15 cellular contexts compared by ENCODE assay signal in genomic region chr15:59632714-59633113, GRCh38. TPM values are rescaled to one million over a fixed set of nuclear protein-coding genes. Genes with fewer than 3 reads are reported as not detected.
A peak's percentile ranks its signal among the peaks of the same experiment; 100 is the strongest.
DNase-seq lines count a peak whose midpoint lies in the region; ATAC-seq and TF ChIP-seq lines count a peak whose summit lies in the region.
"Had no signal": no experiment of that assay in that cellular context is flagged by ENCODE, and none has a peak within 500 bp of the region (broad histone marks: within the 10 kb centered on the region; RNA-seq: fewer than 3 reads in every experiment).

No MANE protein-coding gene starts in this region.

- no peak overlapping the region; the same call in 1 of the 2 replicates for H3K23ac ChIP-seq in IMR-90 (ENCODE audit: low read depth, low read length)

- no peak for TF ChIP-seq EP300 in sigmoid colon (IDR thresholded peaks at IDR 0.05)

- H4K20me1 ChIP-seq in IMR-90 (ENCODE audit: insufficient read depth, low read length): no peaks in the 10 kb centered on the region

- H3K56ac ChIP-seq in IMR-90 (ENCODE audit: extremely low read depth, insufficient read depth, low read length): no peak overlapping the region

- no peaks in the 10 kb centered on the region for H3K4me1 Mint-ChIP-seq in Calu3 (ENCODE audit: low read depth, unreplicated experiment)

- H3K27ac Mint-ChIP-seq in Calu3 (ENCODE audit: unreplicated experiment): no peak overlapping the region
- H3K27ac Mint-ChIP-seq: naive B cell had no signal

- H3K36me3 ChIP-seq in IMR-90 (ENCODE audit: control insufficient read depth, insufficient read depth, low read length) (peaks cover 4% of the 10 kb centered on the region; the same call in 1 of the 2 replicates), adrenal gland (replicated peaks in 1 of 2) (no peaks in the 10 kb centered on the region), psoas muscle (ENCODE audit: insufficient read depth in 1 of 2, low read depth in 1 of 2) (peaks cover 0 to 5% of the 10 kb centered on the region in 2 donors), sigmoid colon (peaks cover 0 to 3% (median under 1%) of the 10 kb centered on the region in 4 donors)

- no peaks in the 10 kb centered on the region for H3K9me1 ChIP-seq in IMR-90 (ENCODE audit: insufficient read depth, low read length)

- no TSS peak for BruUV-seq in Calu3 (replicated peaks; lab: Mats Ljungman, UMichigan)
- BruUV-seq in IMR-90 (replicated peaks; lab: Mats Ljungman, UMichigan): no TSS peak

- H3K79me1 ChIP-seq in IMR-90 (ENCODE audit: low read depth in 1 of 2, low read length in 2 of 2): no peaks in the 10 kb centered on the region

- POLR2A ChIA-PET in IMR-90 (lab: Charles Lee; ENCODE audit: unreplicated experiment): no interaction called here

- peaks cover 4% of the 10 kb centered on the region for H3K36me3 Mint-ChIP-seq in Calu3 (ENCODE audit: insufficient read depth, unreplicated experiment)
- H3K36me3 Mint-ChIP-seq: naive B cell had no signal

- no peak overlapping the region for H3K27ac ChIP-seq in IMR-90 (ENCODE audit: insufficient read depth, low read length)
- H3K27ac ChIP-seq in adrenal gland: no peak overlapping the region
- no peak overlapping the region for H3K27ac ChIP-seq in psoas muscle
- no peak overlapping the region for H3K27ac ChIP-seq in sigmoid colon
- H3K27ac ChIP-seq: epithelial cell of prostate had no signal

- H3K27me3 Mint-ChIP-seq in Calu3 (ENCODE audit: unreplicated experiment): no peaks in the 10 kb centered on the region
- H3K27me3 Mint-ChIP-seq: naive B cell had no signal

- H2AK9ac ChIP-seq in IMR-90 (replicated peaks; ENCODE audit: low read depth, low read length, poor library complexity): no peak overlapping the region

- ATAC-seq in IMR-90 (ENCODE audit: low read depth): peak; percentile 71
- ATAC-seq in psoas muscle: no peak
- ATAC-seq in HG03159 (IDR thresholded peaks at IDR 0.05; ENCODE audit: unreplicated experiment): no peak
- ATAC-seq in HG03039 (IDR thresholded peaks at IDR 0.05; ENCODE audit: unreplicated experiment): no peak

- H3K4me3 Mint-ChIP-seq in Calu3 (ENCODE audit: low read depth, unreplicated experiment): no peak overlapping the region
- H3K4me3 Mint-ChIP-seq: naive B cell had no signal

- H2AK5ac ChIP-seq in IMR-90 (ENCODE audit: low read depth, low read length): no peak overlapping the region

- intact Hi-C loops in Calu3 (cut with micrococcal nuclease; ENCODE audit: unreplicated experiment): no loop called here
- intact Hi-C loops in IMR-90 (cut with micrococcal nuclease): no loop called here
- intact Hi-C loops in adrenal gland (cut with DNase I): no loop called here
- intact Hi-C loops in psoas muscle (cut with DNase I): no loop called here
- intact Hi-C loops in sigmoid colon (cut with DNase I): no loop called here

- TF ChIP-seq CTCF in Calu3 (IDR thresholded peaks at IDR 0.05; ENCODE audit: unreplicated experiment) (peak; percentile 33), IMR-90 (conservative IDR thresholded peaks at IDR 0.05; ENCODE audit: low read depth, low read length) (0 out of 2 replicates have a peak, but pooled peaks have one; percentile 27), adrenal gland (IDR thresholded peaks at IDR 0.05) (peak; percentile 14 to 47 (median 38)), psoas muscle (IDR thresholded peaks at IDR 0.05) (no peak), sigmoid colon (IDR thresholded peaks at IDR 0.05) (no peak)

- CTCF ChIA-PET in Calu3 (lab: Charles Lee) (interaction anchor here (1.5 to 2.3 kb wide), 3 partner anchors 9 to 104 kb away, joined by 3 to 12 read pairs (median 3); no protein-coding TSS in a partner anchor), IMR-90 (lab: Yijun Ruan, JAX) (interaction anchor here (0.8 to 1.3 kb wide), 4 partner anchors 9 to 100 kb away, joined by 3 to 4 read pairs (median 4); partner anchors contain the start of gene GCNT3)

- no peak overlapping the region for H3K14ac ChIP-seq in IMR-90 (replicated peaks; ENCODE audit: low read depth, low read length)

- no peak overlapping the region for H3K4me2 ChIP-seq in IMR-90 (ENCODE audit: low read depth, low read length)

- no peak overlapping the region for H2BK20ac ChIP-seq in IMR-90 (ENCODE audit: low read depth, low read length)

- H3K9me3 Mint-ChIP-seq in Calu3 (ENCODE audit: low read depth, unreplicated experiment): no peaks in the 10 kb centered on the region
- H3K9me3 Mint-ChIP-seq: naive B cell had no signal

- no peak overlapping the region for H2BK15ac ChIP-seq in IMR-90 (ENCODE audit: low read depth, low read length)

- no peak overlapping the region for H4K91ac ChIP-seq in IMR-90 (ENCODE audit: insufficient read depth, low read depth, low read length)

- in situ Hi-C loops in IMR-90 (cut with MboI; ENCODE audit: low sequenced_read_pairs): no loop called here

- no peak overlapping the region for H2BK5ac ChIP-seq in IMR-90 (ENCODE audit: low read depth, low read length, poor library complexity, severe bottlenecking)

- H3K4me1 ChIP-seq in IMR-90 (ENCODE audit: control insufficient read depth, insufficient read depth, low read length) (no peaks in the 10 kb centered on the region), adrenal gland (replicated peaks in 1 of 2) (no peaks in the 10 kb centered on the region), psoas muscle (no peaks in the 10 kb centered on the region), sigmoid colon (no peaks in the 10 kb centered on the region)

- no CpG with 5 or more reads among the region's 4 CpGs for WGBS in IMR-90 (ENCODE audit: extremely low coverage in 2 of 2, insufficient read length in 1 of 2), 2 experiments
- WGBS in adrenal gland, 4 donors: 34 to 57% (median 50%) methylated on average over 4 of the region's 4 CpGs
- WGBS in psoas muscle, 3 donors: 31 to 40% (median 39%) methylated on average over 4 of the region's 4 CpGs
- WGBS in sigmoid colon, 2 donors: 82% methylated on average over 4 of the region's 4 CpGs

- H2AFZ ChIP-seq in IMR-90 (replicated peaks; ENCODE audit: low read length, poor library complexity): no peak overlapping the region

- H3K9me3 ChIP-seq in IMR-90 (ENCODE audit: control insufficient read depth, insufficient read depth, low read length): no peaks in the 10 kb centered on the region
- no peaks in the 10 kb centered on the region for H3K9me3 ChIP-seq in adrenal gland (replicated peaks in 1 of 3)
- H3K9me3 ChIP-seq in psoas muscle: no peaks in the 10 kb centered on the region
- no peaks in the 10 kb centered on the region for H3K9me3 ChIP-seq in sigmoid colon

- H3K4ac ChIP-seq in IMR-90 (ENCODE audit: low read depth, low read length): no peak overlapping the region

- H3K9ac ChIP-seq in IMR-90 (ENCODE audit: low read depth, low read length): no peak overlapping the region

- peak; percentile 9; the same call in 1 of the 2 replicates for TF ChIP-seq RAD21 in IMR-90 (IDR thresholded peaks at IDR 0.05; ENCODE audit: low read length)

- H3K27me3 ChIP-seq in IMR-90 (ENCODE audit: control insufficient read depth, insufficient read depth, low read length) (no peaks in the 10 kb centered on the region), adrenal gland (no peaks in the 10 kb centered on the region), psoas muscle (ENCODE audit: insufficient read depth in 3 of 3, low read length in 2 of 3) (no peaks in the 10 kb centered on the region), sigmoid colon (no peaks in the 10 kb centered on the region)

- H3K18ac ChIP-seq in IMR-90 (ENCODE audit: low read depth, low read length): no peak overlapping the region

- H3K4me3 ChIP-seq in IMR-90 (ENCODE audit: insufficient read depth, low read depth, low read length) (no peak overlapping the region), adrenal gland (no peak overlapping the region), psoas muscle (no peak overlapping the region), sigmoid colon (no peak overlapping the region)

- dilution Hi-C loops in IMR-90 (cut with HindIII; ENCODE audit: low sequenced_read_pairs, unreplicated experiment): no loop called here

- no peak overlapping the region for H4K5ac ChIP-seq in IMR-90 (ENCODE audit: low read depth, low read length)

- H2BK120ac ChIP-seq in IMR-90 (ENCODE audit: low read depth, low read length): no peak overlapping the region

- DNase-seq in Calu3: peak; percentile 36
- no peak for DNase-seq in IMR-90
- DNase-seq in adrenal gland: peak in 3 of 7 donors; percentile 25 to 30 (median 29)
- peak; percentile 75 for DNase-seq in left kidney (ENCODE audit: low read depth, low spot score)
- DNase-seq in psoas muscle: no peak
- no peak for DNase-seq in sigmoid colon
- DNase-seq: activated gamma-delta T cell, GF-D8, naive B cell, NCI-H1694, T-helper 9 cell had no signal

- no peak for TF ChIP-seq POLR2A in IMR-90 (IDR thresholded peaks at IDR 0.05; ENCODE audit: low read depth, low read length)
- TF ChIP-seq POLR2A in adrenal gland (IDR thresholded peaks at IDR 0.05): no peak
- TF ChIP-seq POLR2A in sigmoid colon (IDR thresholded peaks at IDR 0.05): no peak

- H4K8ac ChIP-seq in IMR-90 (ENCODE audit: low read depth in 2 of 2, low read length in 2 of 2): no peak overlapping the region

RNA-seq across cellular contexts. Expression of gene GCNT3, which starts 21.1 kb away (rescaled TPM):
- total RNA-seq in Calu3 (2022): 11.6 and 15.4 TPM in 2 replicates
- not detected in 2 replicates for total RNA-seq in IMR-90 (2012; rRNA removed)
- not detected in 2 replicates for polyA plus RNA-seq in IMR-90 (2012; rRNA removed)
- polyA plus RNA-seq in IMR-90 (2012; cell fraction: cytosol; rRNA removed): not detected in 2 replicates
- polyA plus RNA-seq in IMR-90 (2012; cell fraction: nucleus; rRNA removed; ENCODE audit: low replicate concordance): not detected in 2 replicates
- 1 to 10 TPM in 2 of 8 donors, under 1 TPM in 5, not detected in 1; 0.09 to 3.2 (median 0.78) TPM for total RNA-seq in adrenal gland
- 1 to 10 TPM in 1 of 3 donors, under 1 TPM in 2; 0.03 to 5.4 (median 0.08) TPM for polyA plus RNA-seq in adrenal gland
- total RNA-seq in psoas muscle: under 1 TPM in 1 of 4 donors, not detected in 3; 0.53 TPM
- under 1 TPM in 2 of 3 donors, not detected in 1; 0.01 to 0.08 TPM for polyA plus RNA-seq in psoas muscle
- 1 to 10 TPM in 1 of 4 donors, under 1 TPM in 1, not detected in 2; 0.36 to 1.1 TPM for total RNA-seq in sigmoid colon
- 100 to 1,000 TPM in 2 of 3 donors, 10 to 100 TPM in 1; 73.3 to 129 (median 126) TPM for polyA plus RNA-seq in sigmoid colon
- total RNA-seq: urinary bladder had no signal

RNA-seq across cellular contexts. Expression of gene GTF2A2, which starts 24.6 kb away (rescaled TPM):
- total RNA-seq in Calu3 (2022) (72.8 and 93.7 TPM in 2 replicates), IMR-90 (2012; rRNA removed) (10.2 and 23.6 TPM in 2 replicates), adrenal gland (100 to 1,000 TPM in 6 of 8 donors, 10 to 100 TPM in 2; 34.8 to 737 (median 105) TPM), psoas muscle (100 to 1,000 TPM in 3 of 4 donors, 10 to 100 TPM in 1; 84.1 to 146 (median 105) TPM), sigmoid colon (10 to 100 TPM; 33.7 to 48.2 (median 35.7) TPM)
- polyA plus RNA-seq in IMR-90 (2012; rRNA removed) (23.4 and 29.9 TPM in 2 replicates), adrenal gland (100 to 1,000 TPM in 1 of 3 donors, 10 to 100 TPM in 2; 63.6 to 148 (median 79.9) TPM), psoas muscle (100 to 1,000 TPM; 113 to 229 (median 143) TPM), sigmoid colon (10 to 100 TPM; 55.3 to 98.0 (median 80.5) TPM)
- 88.2 and 185 TPM in 2 replicates for polyA plus RNA-seq in IMR-90 (2012; cell fraction: cytosol; rRNA removed)
- 39.0 and 50.0 TPM in 2 replicates for polyA plus RNA-seq in IMR-90 (2012; cell fraction: nucleus; rRNA removed; ENCODE audit: low replicate concordance)

RNA-seq across cellular contexts. Expression of gene BNIP2, which starts 56.4 kb away (rescaled TPM):
- total RNA-seq in Calu3 (2022): 83.6 and 96.3 TPM in 2 replicates
- total RNA-seq in IMR-90 (2012; rRNA removed): 47.3 and 108 TPM in 2 replicates
- polyA plus RNA-seq in IMR-90 (2012; rRNA removed): 36.9 and 42.2 TPM in 2 replicates
- polyA plus RNA-seq in IMR-90 (2012; cell fraction: cytosol; rRNA removed): 35.8 and 45.0 TPM in 2 replicates
- polyA plus RNA-seq in IMR-90 (2012; cell fraction: nucleus; rRNA removed; ENCODE audit: low replicate concordance): 18.1 and 25.5 TPM in 2 replicates
- total RNA-seq in adrenal gland: 100 to 1,000 TPM in 2 of 8 donors, 10 to 100 TPM in 6; 49.0 to 183 (median 71.1) TPM
- polyA plus RNA-seq in adrenal gland: 10 to 100 TPM; 24.5 to 51.3 (median 32.1) TPM
- 10 to 100 TPM; 46.7 to 79.0 (median 73.8) TPM for total RNA-seq in psoas muscle
- polyA plus RNA-seq in psoas muscle: 100 to 1,000 TPM in 1 of 3 donors, 10 to 100 TPM in 2; 39.0 to 100 (median 45.6) TPM
- total RNA-seq in sigmoid colon: 100 to 1,000 TPM; 115 to 199 (median 142) TPM
- 10 to 100 TPM; 28.8 to 33.5 (median 33.3) TPM for polyA plus RNA-seq in sigmoid colon

Comparison
In these comparisons a context has a peak if more than half of its experiments do, and no peak if none do; other contexts are left out.
1. DNase-seq: peak in Calu3 (single experiment) and left kidney (single experiment); none in IMR-90 (single experiment), psoas muscle (0 of 2) and sigmoid colon (single experiment).
2. CTCF ChIP-seq: peak in Calu3 (single experiment), IMR-90 (single experiment) and adrenal gland (6 of 6); none in psoas muscle (single experiment) and sigmoid colon (0 of 4).